ENCODE assay signal across 25 cellular contexts in genomic region chr11:86097965-86098364, GRCh38.
"Had no signal": no experiment of that assay in that cellular context is flagged by ENCODE, and none has a peak within 500 bp of the region (broad histone marks: within the 10 kb centered on the region; RNA-seq: fewer than 3 reads in every experiment).

No MANE protein-coding gene starts in this region.

- H3K36me3 ChIP-seq: colonic mucosa, esophagus muscularis mucosa, pancreas, thyroid gland, upper lobe of right lung had no signal

- H3K27ac ChIP-seq: colonic mucosa, esophagus muscularis mucosa, hepatocyte, pancreas, psoas muscle, thyroid gland, upper lobe of right lung had no signal

- DNase-seq: activated CD4-positive, alpha-beta memory T cell treated with anti-CD3 and anti-CD28 coated beads, Interleukin-2, amount 10 ng/mL, durations not matched to agents 7 days and 5 days; activated CD4-positive, alpha-beta T cell treated with anti-CD3 and anti-CD28 coated beads, Interleukin-2, amount 10 ng/mL, durations not matched to agents 24 days and 14 days; activated CD8-positive, alpha-beta memory T cell treated with anti-CD3 and anti-CD28 coated beads, Interleukin-2, amount 10 ng/mL, durations not matched to agents 7 days and 5 days; activated effector memory CD4-positive, alpha-beta T cell treated with anti-CD3 and anti-CD28 coated beads, Interleukin-2, amount 50 U/mL, for 16 hours; activated naive CD4-positive, alpha-beta T cell treated with anti-CD3 and anti-CD28 coated beads, Interleukin-2, amount 10 ng/mL, durations not matched to agents 7 days and 5 days; activated T-cell treated with anti-CD3 and anti-CD28 coated beads for 4 hours; amygdala; colonic mucosa; glutamatergic neuron; left ventricle myocardium superior; mammary epithelial cell; pancreas; psoas muscle; right cardiac atrium; stimulated activated CD4-positive, alpha-beta T cell treated with anti-CD3 and anti-CD28 coated beads, Interleukin-12 subunit alpha, Interleukin-12 subunit beta, amount 100 ng/mL, for 4 hours; stimulated activated CD4-positive, alpha-beta T cell treated with anti-CD3 and anti-CD28 coated beads, Interleukin-4, amount 100 ng/mL, for 4 hours; substantia nigra; T1000; thyroid gland; upper lobe of right lung had no signal

- H3K4me3 ChIP-seq: colonic mucosa, esophagus muscularis mucosa, hepatocyte, pancreas, psoas muscle, thyroid gland, upper lobe of right lung had no signal

- H3K4me2 ChIP-seq: hepatocyte had no signal

- H3K27me3 Mint-ChIP-seq: activated CD4-positive, alpha-beta memory T cell treated with anti-CD3 and anti-CD28 coated beads, Interleukin-2, amount 10 ng/mL, durations not matched to agents 7 days and 5 days; activated CD8-positive, alpha-beta memory T cell treated with anti-CD3 and anti-CD28 coated beads, Interleukin-2, amount 10 ng/mL, durations not matched to agents 7 days and 5 days; activated naive CD4-positive, alpha-beta T cell treated with anti-CD3 and anti-CD28 coated beads, Interleukin-2, amount 10 ng/mL, durations not matched to agents 7 days and 5 days; stimulated activated naive CD8-positive, alpha-beta T cell treated with anti-CD3 and anti-CD28 coated beads, Interleukin-15, Interleukin-2, amounts not matched to agents 100 ng/mL and 50 ng/mL, for 24 hours had no signal

- H2AFZ ChIP-seq: hepatocyte had no signal

- H3K9me3 ChIP-seq: colonic mucosa, esophagus muscularis mucosa, pancreas, psoas muscle, thyroid gland, upper lobe of right lung had no signal

- H3K4me1 ChIP-seq: colonic mucosa, esophagus muscularis mucosa, pancreas, psoas muscle, thyroid gland, upper lobe of right lung had no signal

- H3K4me3 Mint-ChIP-seq: activated CD4-positive, alpha-beta memory T cell treated with anti-CD3 and anti-CD28 coated beads, Interleukin-2, amount 10 ng/mL, durations not matched to agents 7 days and 5 days; activated CD4-positive, alpha-beta T cell treated with anti-CD3 and anti-CD28 coated beads, Interleukin-2, amount 10 ng/mL, durations not matched to agents 24 days and 14 days; activated CD8-positive, alpha-beta memory T cell treated with anti-CD3 and anti-CD28 coated beads, Interleukin-2, amount 10 ng/mL, durations not matched to agents 7 days and 5 days; activated naive CD4-positive, alpha-beta T cell treated with anti-CD3 and anti-CD28 coated beads, Interleukin-2, amount 10 ng/mL, durations not matched to agents 7 days and 5 days; natural killer cell treated with Interleukin-12 subunit alpha and Interleukin-12 subunit beta and Interleukin-15 and Interleukin-18, amount 100 ng/mL, for 72 hours; stimulated activated naive CD8-positive, alpha-beta T cell treated with anti-CD3 and anti-CD28 coated beads, Interleukin-15, Interleukin-2, amounts not matched to agents 100 ng/mL and 50 ng/mL, for 24 hours had no signal

- ATAC-seq: activated CD4-positive, CD25-positive, alpha-beta regulatory T cell treated with anti-CD3 and anti-CD28 coated beads, Interleukin-2, amount 50 U/mL, for 24 hours; activated CD8-positive, alpha-beta memory T cell treated with anti-CD3 and anti-CD28 coated beads, Interleukin-2, amount 10 ng/mL, durations not matched to agents 7 days and 5 days; left ventricle myocardium superior; natural killer cell treated with Interleukin-12 subunit alpha and Interleukin-12 subunit beta and Interleukin-15 and Interleukin-18, amount 100 ng/mL, for 72 hours; pancreas; psoas muscle; right cardiac atrium; upper lobe of right lung had no signal

- H3K9me3 Mint-ChIP-seq: activated naive CD4-positive, alpha-beta T cell treated with anti-CD3 and anti-CD28 coated beads, Interleukin-2, amount 10 ng/mL, durations not matched to agents 7 days and 5 days; natural killer cell treated with Interleukin-12 subunit alpha and Interleukin-12 subunit beta and Interleukin-15 and Interleukin-18, amount 100 ng/mL, for 72 hours; stimulated activated naive CD8-positive, alpha-beta T cell treated with anti-CD3 and anti-CD28 coated beads, Interleukin-15, Interleukin-2, amounts not matched to agents 100 ng/mL and 50 ng/mL, for 24 hours had no signal

- H3K27me3 ChIP-seq: colonic mucosa, esophagus muscularis mucosa, hepatocyte, pancreas, thyroid gland, upper lobe of right lung had no signal

- H3K27ac Mint-ChIP-seq: activated CD4-positive, alpha-beta memory T cell treated with anti-CD3 and anti-CD28 coated beads, Interleukin-2, amount 10 ng/mL, durations not matched to agents 7 days and 5 days; activated CD4-positive, alpha-beta T cell treated with anti-CD3 and anti-CD28 coated beads, Interleukin-2, amount 10 ng/mL, durations not matched to agents 24 days and 14 days; activated CD8-positive, alpha-beta memory T cell treated with anti-CD3 and anti-CD28 coated beads, Interleukin-2, amount 10 ng/mL, durations not matched to agents 7 days and 5 days; activated naive CD4-positive, alpha-beta T cell treated with anti-CD3 and anti-CD28 coated beads, Interleukin-2, amount 10 ng/mL, durations not matched to agents 7 days and 5 days; stimulated activated naive CD8-positive, alpha-beta T cell treated with anti-CD3 and anti-CD28 coated beads, Interleukin-15, Interleukin-2, amounts not matched to agents 100 ng/mL and 50 ng/mL, for 24 hours had no signal

- H3K4me1 Mint-ChIP-seq: activated CD4-positive, alpha-beta memory T cell treated with anti-CD3 and anti-CD28 coated beads, Interleukin-2, amount 10 ng/mL, durations not matched to agents 7 days and 5 days; activated CD4-positive, alpha-beta T cell treated with anti-CD3 and anti-CD28 coated beads, Interleukin-2, amount 10 ng/mL, durations not matched to agents 24 days and 14 days; activated CD8-positive, alpha-beta memory T cell treated with anti-CD3 and anti-CD28 coated beads, Interleukin-2, amount 10 ng/mL, durations not matched to agents 7 days and 5 days; activated naive CD4-positive, alpha-beta T cell treated with anti-CD3 and anti-CD28 coated beads, Interleukin-2, amount 10 ng/mL, durations not matched to agents 7 days and 5 days had no signal

- H3K79me2 ChIP-seq: hepatocyte had no signal

- H3K36me3 Mint-ChIP-seq: activated CD8-positive, alpha-beta memory T cell treated with anti-CD3 and anti-CD28 coated beads, Interleukin-2, amount 10 ng/mL, durations not matched to agents 7 days and 5 days; activated naive CD4-positive, alpha-beta T cell treated with anti-CD3 and anti-CD28 coated beads, Interleukin-2, amount 10 ng/mL, durations not matched to agents 7 days and 5 days; natural killer cell treated with Interleukin-12 subunit alpha and Interleukin-12 subunit beta and Interleukin-15 and Interleukin-18, amount 100 ng/mL, for 72 hours had no signal
